In the genomic region with DNA sequence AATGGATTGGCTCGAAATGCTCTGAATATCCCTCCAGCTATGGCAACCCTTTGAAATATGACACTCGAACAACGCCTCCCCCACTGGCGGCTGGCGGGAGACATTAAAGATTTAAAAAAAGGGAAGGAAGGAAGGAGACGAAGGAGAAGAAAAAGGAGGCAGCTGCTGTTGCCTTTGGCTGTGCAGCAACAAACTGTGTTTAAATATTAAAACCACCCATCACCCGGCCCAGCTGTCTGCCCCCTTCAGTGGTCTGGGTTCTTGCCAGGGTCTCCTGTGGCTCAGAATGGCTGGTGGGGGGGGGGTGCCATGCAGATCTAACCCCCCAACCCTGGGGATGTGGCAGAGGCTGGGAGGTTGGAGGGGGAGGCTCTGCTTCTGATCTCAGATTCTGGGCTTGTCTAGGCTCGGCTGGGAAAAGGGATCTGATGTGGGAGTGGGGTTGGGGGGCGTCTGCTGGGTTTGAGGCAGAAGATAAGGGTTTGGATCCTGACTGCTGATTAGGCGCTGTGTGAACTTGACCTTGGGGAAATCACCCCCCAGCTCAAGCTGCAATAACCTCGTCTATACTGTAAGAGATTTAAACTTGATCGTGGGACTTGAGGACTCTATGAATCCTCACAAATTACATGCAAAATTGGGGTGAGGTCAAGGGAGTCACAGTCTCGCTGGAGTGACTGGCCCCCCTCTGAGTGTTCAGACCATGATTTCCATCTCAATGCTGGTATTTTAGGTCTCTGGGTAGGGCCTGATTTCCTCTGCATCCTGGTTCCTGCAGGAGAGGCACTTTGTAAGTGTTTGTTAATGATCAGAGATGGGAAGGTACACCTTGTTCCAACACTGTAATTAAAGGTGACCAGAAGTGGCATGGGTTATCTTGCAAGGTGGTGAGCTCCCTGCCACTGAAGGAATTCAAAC, we compare ENCODE assay signal across 1 cellular context.
TF ChIP-seq lines count a peak whose summit lies in the region.

No MANE protein-coding gene starts in this region.

TF ChIP-seq in HEK293, 187 proteins besides CTCF, POLR2A, EP300 and RAD21 (continued from another document):
- TF ChIP-seq PRDM10 (tag by site-specific recombination; IDR thresholded peaks at IDR 0.05) (peak; percentile 90), TCF7L2 (IDR thresholded peaks at IDR 0.05; ENCODE audit: borderline replicate concordance, low read depth, low read length) (peak; percentile 86)
